ENCODE assay signal across 14 cellular contexts in the genomic region with DNA sequence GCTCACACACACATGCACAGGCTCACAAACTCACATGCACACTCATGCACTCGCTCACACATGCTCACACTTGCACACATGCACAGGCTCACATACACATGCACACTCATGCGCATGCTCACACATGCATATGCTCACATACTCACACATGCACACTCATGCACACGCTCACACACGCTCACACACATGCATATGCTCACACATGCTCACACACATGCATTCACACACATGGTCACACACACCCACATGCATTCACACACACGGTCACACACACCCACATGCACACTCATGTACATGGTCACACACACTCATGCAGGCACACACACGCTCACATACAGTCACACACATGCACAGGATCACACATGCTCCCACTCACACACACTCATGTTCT.
DNase-seq lines count a peak whose midpoint lies in the region; ATAC-seq and TF ChIP-seq lines count a peak whose summit lies in the region.
"Had no signal": no experiment of that assay in that cellular context is flagged by ENCODE, and none has a peak within 500 bp of the region (broad histone marks: within the 10 kb centered on the region; RNA-seq: fewer than 3 reads in every experiment).

No MANE protein-coding gene starts in this region.

- H3K27me3 ChIP-seq in BLaER1 (no peaks in the 10 kb centered on the region), IMR-90 (ENCODE audit: control insufficient read depth, insufficient read depth, low read length) (no peaks in the 10 kb centered on the region), neural progenitor cell (no peaks in the 10 kb centered on the region)

- H4K91ac ChIP-seq in IMR-90 (ENCODE audit: insufficient read depth, low read depth, low read length), result peak overlapping the region; percentile 1; the same call in 1 of the 2 replicates

- H2AK9ac ChIP-seq in IMR-90 (replicated peaks; ENCODE audit: low read depth, low read length, poor library complexity), result peak overlapping the region; percentile 31

- H2BK20ac ChIP-seq in IMR-90 (ENCODE audit: low read depth, low read length), result peak overlapping the region; percentile 28; the same call in 1 of the 2 replicates

- 0 out of 2 replicates have a peak overlapping the region, but pooled peaks have one; percentile 14 for H3K23ac ChIP-seq in IMR-90 (ENCODE audit: low read depth, low read length)

- dilution Hi-C loops in IMR-90 (cut with HindIII; ENCODE audit: low sequenced_read_pairs, unreplicated experiment), result no loop called here

- 75% methylated on average over 6 of the region's 6 CpGs; no CpG with 5 or more reads in 1 of the 2 experiments for WGBS in IMR-90 (ENCODE audit: extremely low coverage in 2 of 2, insufficient read length in 1 of 2), 2 experiments

- no peak for TF ChIP-seq RAD21 in IMR-90 (IDR thresholded peaks at IDR 0.05; ENCODE audit: low read length)

- peaks cover 9% of the 10 kb centered on the region for H3K27me3 Mint-ChIP-seq in endothelial cell (ENCODE audit: unreplicated experiment)
- peaks cover 7% of the 10 kb centered on the region for H3K27me3 Mint-ChIP-seq in neural progenitor cell (ENCODE audit: insufficient read depth, low read depth)

- H2AFZ ChIP-seq in IMR-90 (replicated peaks; ENCODE audit: low read length, poor library complexity), result peak overlapping the region; percentile 70
- H2AFZ ChIP-seq in neural progenitor cell (replicated peaks), result no peak overlapping the region

- peaks cover 20% of the 10 kb centered on the region for H3F3A ChIP-seq in neural progenitor cell (ENCODE audit: low read depth)

- H3K18ac ChIP-seq in IMR-90 (ENCODE audit: low read depth, low read length), result peak overlapping the region; percentile 54

- H4K5ac ChIP-seq in IMR-90 (ENCODE audit: low read depth, low read length), result no peak overlapping the region; the same call in 1 of the 2 replicates

- no peak for DNase-seq in IMR-90
- DNase-seq in endothelial cell (ENCODE audit: low spot score), result no peak
- DNase-seq in neural progenitor cell (ENCODE audit: low spot score), result no peak
- DNase-seq in left colon, result no peak
- no peak for DNase-seq in GM03348 (ENCODE audit: low spot score)
- DNase-seq: activated CD4-positive, CD25-positive, alpha-beta regulatory T cell treated with anti-CD3 and anti-CD28 coated beads, Interleukin-2, amount 50 U/mL, for 72 hours; activated naive CD4-positive, alpha-beta T cell; kidney; NCI-H1436 treated with DMSO at 0.1 percent for 48 hours; NCI-H446; stimulated activated naive CD4-positive, alpha-beta T cell treated with Interleukin-2 at 50 U/mL for 16 hours had no signal

- TF ChIP-seq POLR2A in IMR-90 (IDR thresholded peaks at IDR 0.05; ENCODE audit: low read depth, low read length), result no peak

- H2AK5ac ChIP-seq in IMR-90 (ENCODE audit: low read depth, low read length), result peak overlapping the region; percentile 85; the same call in 1 of the 2 replicates

- ATAC-seq in IMR-90 (ENCODE audit: low read depth) (no peak), left colon (no peak), HG02970 (IDR thresholded peaks at IDR 0.05; ENCODE audit: low FRiP score, unreplicated experiment) (no peak), HG03039 (IDR thresholded peaks at IDR 0.05; ENCODE audit: unreplicated experiment) (no peak)

- peaks cover 35% of the 10 kb centered on the region for H3K4me1 ChIP-seq in BLaER1
- H3K4me1 ChIP-seq in IMR-90 (ENCODE audit: control insufficient read depth, insufficient read depth, low read length), result peaks cover 27% of the 10 kb centered on the region
- peaks cover 20% of the 10 kb centered on the region for H3K4me1 ChIP-seq in neural progenitor cell

- H2BK5ac ChIP-seq in IMR-90 (ENCODE audit: low read depth, low read length, poor library complexity, severe bottlenecking), result peak overlapping the region; percentile 65

- H3K4me3 ChIP-seq in BLaER1, result no peak overlapping the region
- no peak overlapping the region for H3K4me3 ChIP-seq in IMR-90 (ENCODE audit: insufficient read depth, low read depth, low read length)
- H3K4me3 ChIP-seq in neural progenitor cell, result no peak overlapping the region

- TF ChIP-seq CTCF in IMR-90 (conservative IDR thresholded peaks at IDR 0.05; ENCODE audit: low read depth, low read length) (no peak), endothelial cell (IDR thresholded peaks at IDR 0.05; ENCODE audit: unreplicated experiment) (no peak), neural progenitor cell (IDR thresholded peaks at IDR 0.05) (no peak)

- H3K9me3 Mint-ChIP-seq in endothelial cell (ENCODE audit: unreplicated experiment) (no peaks in the 10 kb centered on the region), neural progenitor cell (peaks cover 20% of the 10 kb centered on the region)

- H3K27ac Mint-ChIP-seq in endothelial cell (ENCODE audit: unreplicated experiment) (peak overlapping the region; percentile 63), neural progenitor cell (peak overlapping the region; percentile 27)

- H3K36me3 Mint-ChIP-seq in endothelial cell (ENCODE audit: low read depth, unreplicated experiment) (peaks cover 19% of the 10 kb centered on the region), neural progenitor cell (peaks cover 2% of the 10 kb centered on the region)

- CTCF ChIA-PET in IMR-90 (lab: Yijun Ruan, JAX), result no interaction called here

- peaks cover 0 to 7% of the 10 kb centered on the region in 2 experiments; a peak in 1 of 4 replicates for H3K79me1 ChIP-seq in IMR-90 (ENCODE audit: low read depth in 1 of 2, low read length in 2 of 2)

- no peaks in the 10 kb centered on the region for H3K79me2 ChIP-seq in neural progenitor cell (ENCODE audit: low read depth)

- H3K36me3 ChIP-seq in BLaER1, result no peaks in the 10 kb centered on the region
- H3K36me3 ChIP-seq in IMR-90 (ENCODE audit: control insufficient read depth, insufficient read depth, low read length), result no peaks in the 10 kb centered on the region
- no peaks in the 10 kb centered on the region for H3K36me3 ChIP-seq in neural progenitor cell

- intact Hi-C loops in IMR-90 (cut with micrococcal nuclease), result no loop called here
- intact Hi-C loops in left colon (cut with DNase I, micrococcal nuclease), result no loop called here

- peak overlapping the region; percentile 47; the same call in 1 of the 2 replicates for H3K4me2 ChIP-seq in BLaER1
- H3K4me2 ChIP-seq in IMR-90 (ENCODE audit: low read depth, low read length), result peak overlapping the region; percentile 56; the same call in 1 of the 2 replicates
- no peak overlapping the region for H3K4me2 ChIP-seq in neural progenitor cell

- BruUV-seq in IMR-90 (replicated peaks; lab: Mats Ljungman, UMichigan), result no TSS peak

- peak overlapping the region; percentile 4; the same call in 1 of the 2 replicates for H2BK120ac ChIP-seq in IMR-90 (ENCODE audit: low read depth, low read length)

- POLR2A ChIA-PET in IMR-90 (lab: Charles Lee; ENCODE audit: unreplicated experiment), result no interaction called here

- H3K4me3 Mint-ChIP-seq in endothelial cell (ENCODE audit: unreplicated experiment) (peak overlapping the region; percentile 7), neural progenitor cell (peak overlapping the region; percentile 39)

- H3K9me1 ChIP-seq in IMR-90 (ENCODE audit: insufficient read depth, low read length), result peaks cover 10% of the 10 kb centered on the region

- peaks cover 26% of the 10 kb centered on the region for H3K9me3 ChIP-seq in BLaER1
- peaks cover 2% of the 10 kb centered on the region; the same call in 1 of the 2 replicates for H3K9me3 ChIP-seq in IMR-90 (ENCODE audit: control insufficient read depth, insufficient read depth, low read length)
- peaks cover 12% of the 10 kb centered on the region for H3K9me3 ChIP-seq in neural progenitor cell (ENCODE audit: low read depth)

- H3K4me1 Mint-ChIP-seq in endothelial cell (ENCODE audit: unreplicated experiment) (peaks cover 27% of the 10 kb centered on the region), neural progenitor cell (peaks cover 33% of the 10 kb centered on the region)

- H3K4ac ChIP-seq in IMR-90 (ENCODE audit: low read depth, low read length), result peak overlapping the region; percentile 42; the same call in 1 of the 2 replicates

- H2BK15ac ChIP-seq in IMR-90 (ENCODE audit: low read depth, low read length), result no peak overlapping the region; the same call in 2 of the 3 replicates

- H3K27ac ChIP-seq in BLaER1 (no peak overlapping the region), IMR-90 (ENCODE audit: insufficient read depth, low read length) (peak overlapping the region; percentile 33; the same call in 1 of the 2 replicates), neural progenitor cell (no peak overlapping the region)

- in situ Hi-C loops in IMR-90 (cut with MboI; ENCODE audit: low sequenced_read_pairs), result no loop called here

- H4K20me1 ChIP-seq in BLaER1, result no peaks in the 10 kb centered on the region
- H4K20me1 ChIP-seq in IMR-90 (ENCODE audit: insufficient read depth, low read length), result peaks cover 11% of the 10 kb centered on the region
- H4K20me1 ChIP-seq in neural progenitor cell (ENCODE audit: low read depth), result no peaks in the 10 kb centered on the region

- H3K14ac ChIP-seq in IMR-90 (replicated peaks; ENCODE audit: low read depth, low read length), result peak overlapping the region; percentile 17

- H3K9ac ChIP-seq in BLaER1 (no peak overlapping the region), IMR-90 (ENCODE audit: low read depth, low read length) (no peak overlapping the region), neural progenitor cell (no peak overlapping the region)

- peak overlapping the region in 1 of 2 experiments; percentile 25; a peak in 3 of 4 replicates for H4K8ac ChIP-seq in IMR-90 (ENCODE audit: low read depth in 2 of 2, low read length in 2 of 2)

- no peak overlapping the region for H3K56ac ChIP-seq in IMR-90 (ENCODE audit: extremely low read depth, insufficient read depth, low read length)

TF ChIP-seq in IMR-90, 13 proteins besides CTCF, POLR2A, EP300 and RAD21 (continues in another document):
- TF ChIP-seq FOS (IDR thresholded peaks at IDR 0.05; ENCODE audit: low read depth, low read length) (no peak), NFE2L2 (IDR thresholded peaks at IDR 0.05; ENCODE audit: low read depth, low read length) (no peak), RFX5 (IDR thresholded peaks at IDR 0.05; ENCODE audit: low read depth, low read length) (no peak), ELK1 (IDR thresholded peaks at IDR 0.05; ENCODE audit: borderline replicate concordance, low read depth, low read length) (no peak), RCOR1 (IDR thresholded peaks at IDR 0.05; ENCODE audit: insufficient replicate concordance, low read length) (no peak), BHLHE40 (IDR thresholded peaks at IDR 0.05; ENCODE audit: low read depth, low read length) (no peak), SMC3 (IDR thresholded peaks at IDR 0.05; ENCODE audit: low read depth, low read length) (no peak)
